9 cellular contexts compared by ENCODE assay signal in genomic region chr6:148973809-148974208, GRCh38.
DNase-seq lines count a peak whose midpoint lies in the region; ATAC-seq and TF ChIP-seq lines count a peak whose summit lies in the region.
"Had no signal": no experiment of that assay in that cellular context is flagged by ENCODE, and none has a peak within 500 bp of the region (broad histone marks: within the 10 kb centered on the region; RNA-seq: fewer than 3 reads in every experiment).

No MANE protein-coding gene starts in this region.

- H3K27me3 ChIP-seq in IMR-90 (ENCODE audit: control insufficient read depth, insufficient read depth, low read length), result no peaks in the 10 kb centered on the region
- no peaks in the 10 kb centered on the region for H3K27me3 ChIP-seq in adipocyte (replicated peaks; ENCODE audit: control insufficient read depth, insufficient read depth, low read length)
- no peaks in the 10 kb centered on the region for H3K27me3 ChIP-seq in spleen (replicated peaks in 1 of 7)

- H3K4me1 ChIP-seq in IMR-90 (ENCODE audit: control insufficient read depth, insufficient read depth, low read length) (peaks cover 19% of the 10 kb centered on the region), adipocyte (ENCODE audit: control insufficient read depth, insufficient read depth, low read length) (peaks cover 30% of the 10 kb centered on the region), spleen (peaks cover 0 to 8% (median 0%) of the 10 kb centered on the region in 6 donors)

- no peak overlapping the region for H3K14ac ChIP-seq in IMR-90 (replicated peaks; ENCODE audit: low read depth, low read length)

- no peak overlapping the region for H3K4me3 Mint-ChIP-seq in effector memory CD8-positive, alpha-beta T cell
- no peak overlapping the region for H3K4me3 Mint-ChIP-seq in CD14-positive monocyte
- H3K4me3 Mint-ChIP-seq: stimulated activated effector memory CD8-positive, alpha-beta T cell treated with anti-CD3 and anti-CD28 coated beads, Interleukin-12 subunit alpha, Interleukin-12 subunit beta, amount 100 ng/mL, for 72 hours had no signal

- peaks cover 6 to 10% of the 10 kb centered on the region in 2 donors for H3K4me1 Mint-ChIP-seq in effector memory CD8-positive, alpha-beta T cell (ENCODE audit: low read depth in 2 of 2)
- peaks cover 4% of the 10 kb centered on the region for H3K4me1 Mint-ChIP-seq in CD14-positive monocyte

- H2BK120ac ChIP-seq in IMR-90 (ENCODE audit: low read depth, low read length), result no peak overlapping the region

- H2AK9ac ChIP-seq in IMR-90 (replicated peaks; ENCODE audit: low read depth, low read length, poor library complexity), result no peak overlapping the region

- H3K9me3 ChIP-seq in IMR-90 (ENCODE audit: control insufficient read depth, insufficient read depth, low read length) (no peaks in the 10 kb centered on the region), adipocyte (ENCODE audit: control insufficient read depth, low read length) (no peaks in the 10 kb centered on the region), spleen (no peaks in the 10 kb centered on the region)

- H3K79me1 ChIP-seq in IMR-90 (ENCODE audit: low read depth in 1 of 2, low read length in 2 of 2), result no peaks in the 10 kb centered on the region

- H2AK5ac ChIP-seq in IMR-90 (ENCODE audit: low read depth, low read length), result no peak overlapping the region

- in situ Hi-C loops in IMR-90 (cut with MboI; ENCODE audit: low sequenced_read_pairs), result no loop called here

- no peak overlapping the region for H4K5ac ChIP-seq in IMR-90 (ENCODE audit: low read depth, low read length)

- dilution Hi-C loops in IMR-90 (cut with HindIII; ENCODE audit: low sequenced_read_pairs, unreplicated experiment), result no loop called here

- no peak overlapping the region for H4K91ac ChIP-seq in IMR-90 (ENCODE audit: insufficient read depth, low read depth, low read length)

- TF ChIP-seq RAD21 in IMR-90 (IDR thresholded peaks at IDR 0.05; ENCODE audit: low read length), result peak; percentile 77

- H3K9me1 ChIP-seq in IMR-90 (ENCODE audit: insufficient read depth, low read length), result peaks cover 16% of the 10 kb centered on the region

- no CpG with 5 or more reads among the region's 3 CpGs for WGBS in IMR-90 (ENCODE audit: extremely low coverage in 2 of 2, insufficient read length in 1 of 2), 2 experiments
- WGBS in spleen, 5 donors, result 67 to 79% (median 74%) methylated on average over 3 of the region's 3 CpGs

- POLR2A ChIA-PET in IMR-90 (lab: Charles Lee; ENCODE audit: unreplicated experiment), result no interaction called here

- CTCF ChIA-PET in IMR-90 (lab: Yijun Ruan, JAX), result interaction anchor here (0.8 to 1.4 kb wide), 3 partner anchors 16 to 396 kb away, joined by 3 to 8 read pairs (median 3); no protein-coding TSS in a partner anchor

- no peak overlapping the region for H2BK15ac ChIP-seq in IMR-90 (ENCODE audit: low read depth, low read length)

- no peak overlapping the region for H3K27ac Mint-ChIP-seq in effector memory CD8-positive, alpha-beta T cell
- no peak overlapping the region for H3K27ac Mint-ChIP-seq in CD14-positive monocyte
- H3K27ac Mint-ChIP-seq: stimulated activated effector memory CD8-positive, alpha-beta T cell treated with anti-CD3 and anti-CD28 coated beads, Interleukin-12 subunit alpha, Interleukin-12 subunit beta, amount 100 ng/mL, for 72 hours had no signal

- DNase-seq in Ammon's horn (ENCODE audit: low spot score) (peak; percentile 67), IMR-90 (peak; percentile 66), adipocyte (ENCODE audit: low read depth) (peak; percentile 64), left kidney (ENCODE audit: low read depth, low spot score) (peak; percentile 70), spleen (no peak), CD14-positive monocyte (ENCODE audit: low spot score) (no peak)
- no peak for DNase-seq in effector memory CD8-positive, alpha-beta T cell

- H3K4me3 ChIP-seq in IMR-90 (ENCODE audit: insufficient read depth, low read depth, low read length), result no peak overlapping the region
- H3K4me3 ChIP-seq in adipocyte (ENCODE audit: low read length), result no peak overlapping the region
- H3K4me3 ChIP-seq in spleen, result no peak overlapping the region

- H3K18ac ChIP-seq in IMR-90 (ENCODE audit: low read depth, low read length), result no peak overlapping the region

- H4K8ac ChIP-seq in IMR-90 (ENCODE audit: low read depth in 2 of 2, low read length in 2 of 2), result no peak overlapping the region

- no peaks in the 10 kb centered on the region for H3K36me3 ChIP-seq in IMR-90 (ENCODE audit: control insufficient read depth, insufficient read depth, low read length)
- no peaks in the 10 kb centered on the region for H3K36me3 ChIP-seq in adipocyte (ENCODE audit: control insufficient read depth, insufficient read depth, low read length, severe bottlenecking)
- H3K36me3 ChIP-seq in spleen, result peaks cover 0 to 16% (median 0%) of the 10 kb centered on the region in 6 donors

- no peak overlapping the region for H2BK20ac ChIP-seq in IMR-90 (ENCODE audit: low read depth, low read length)

- H3K27ac ChIP-seq in IMR-90 (ENCODE audit: insufficient read depth, low read length) (no peak overlapping the region), spleen (no peak overlapping the region)

- H4K20me1 ChIP-seq in IMR-90 (ENCODE audit: insufficient read depth, low read length), result no peaks in the 10 kb centered on the region; the same call in 1 of the 2 replicates

- no peak overlapping the region for H2BK5ac ChIP-seq in IMR-90 (ENCODE audit: low read depth, low read length, poor library complexity, severe bottlenecking)

- H3K27me3 Mint-ChIP-seq in effector memory CD8-positive, alpha-beta T cell, result no peaks in the 10 kb centered on the region
- peaks cover 14 to 18% (median 17%) of the 10 kb centered on the region in 3 donors for H3K27me3 Mint-ChIP-seq in CD14-positive monocyte (ENCODE audit: low read depth in 3 of 3)

- no peaks in the 10 kb centered on the region for H3K9me3 Mint-ChIP-seq in effector memory CD8-positive, alpha-beta T cell
- H3K9me3 Mint-ChIP-seq in CD14-positive monocyte, result peaks cover 0 to 3% (median 0%) of the 10 kb centered on the region in 7 donors
- H3K9me3 Mint-ChIP-seq: stimulated activated effector memory CD8-positive, alpha-beta T cell treated with anti-CD3 and anti-CD28 coated beads, Interleukin-12 subunit alpha, Interleukin-12 subunit beta, amount 100 ng/mL, for 72 hours had no signal

- H3K4me2 ChIP-seq in IMR-90 (ENCODE audit: low read depth, low read length), result no peak overlapping the region

- TF ChIP-seq POLR2A in IMR-90 (IDR thresholded peaks at IDR 0.05; ENCODE audit: low read depth, low read length) (no peak), spleen (IDR thresholded peaks at IDR 0.05) (no peak)

- ATAC-seq in IMR-90 (ENCODE audit: low read depth) (peak; percentile 50), HG03521 (IDR thresholded peaks at IDR 0.05; ENCODE audit: unreplicated experiment) (no peak)
- no peak for ATAC-seq in effector memory CD8-positive, alpha-beta T cell (replicated peaks)
- ATAC-seq: stimulated activated effector memory CD8-positive, alpha-beta T cell treated with anti-CD3 and anti-CD28 coated beads, Interleukin-12 subunit alpha, Interleukin-12 subunit beta, amount 100 ng/mL, for 72 hours had no signal

- H3K9ac ChIP-seq in IMR-90 (ENCODE audit: low read depth, low read length), result no peak overlapping the region
- no peak overlapping the region for H3K9ac ChIP-seq in adipocyte (ENCODE audit: low read length)

- H3K36me3 Mint-ChIP-seq in effector memory CD8-positive, alpha-beta T cell (ENCODE audit: insufficient read depth), result no peaks in the 10 kb centered on the region
- H3K36me3 Mint-ChIP-seq in CD14-positive monocyte, result no peaks in the 10 kb centered on the region
- H3K36me3 Mint-ChIP-seq: stimulated activated effector memory CD8-positive, alpha-beta T cell treated with anti-CD3 and anti-CD28 coated beads, Interleukin-12 subunit alpha, Interleukin-12 subunit beta, amount 100 ng/mL, for 72 hours had no signal

- no peak overlapping the region for H3K23ac ChIP-seq in IMR-90 (ENCODE audit: low read depth, low read length)

- no peak overlapping the region for H3K56ac ChIP-seq in IMR-90 (ENCODE audit: extremely low read depth, insufficient read depth, low read length)

- intact Hi-C loops in IMR-90 (cut with micrococcal nuclease) (loop anchor here (5.0 kb wide), 2 partner anchors 38 to 397 kb away; no protein-coding TSS in a partner anchor), spleen (cut with DNase I; ENCODE audit: low total_unique reads) (no loop called here), CD14-positive monocyte (cut with micrococcal nuclease) (no loop called here)

- no TSS peak for BruUV-seq in IMR-90 (replicated peaks; lab: Mats Ljungman, UMichigan)

- H3K4ac ChIP-seq in IMR-90 (ENCODE audit: low read depth, low read length), result no peak overlapping the region

- peak; percentile 71 for TF ChIP-seq CTCF in IMR-90 (conservative IDR thresholded peaks at IDR 0.05; ENCODE audit: low read depth, low read length)
- peak in 1 of 11 experiments; percentile 9 for TF ChIP-seq CTCF in spleen (IDR thresholded peaks at IDR 0.05 in 8 of 11, conservative IDR thresholded peaks at IDR 0.05 in 3 of 11)
- TF ChIP-seq CTCF in CD14-positive monocyte (IDR thresholded peaks at IDR 0.05), result no peak

- H2AFZ ChIP-seq in IMR-90 (replicated peaks; ENCODE audit: low read length, poor library complexity), result no peak overlapping the region

TF ChIP-seq in IMR-90, 13 proteins besides CTCF, POLR2A, EP300 and RAD21:
- TF ChIP-seq FOS (IDR thresholded peaks at IDR 0.05; ENCODE audit: low read depth, low read length) (no peak), BHLHE40 (IDR thresholded peaks at IDR 0.05; ENCODE audit: low read depth, low read length) (no peak), SMC3 (IDR thresholded peaks at IDR 0.05; ENCODE audit: low read depth, low read length) (peak; percentile 60), CEBPB (IDR thresholded peaks at IDR 0.05; ENCODE audit: low read depth, low read length) (no peak), RCOR1 (IDR thresholded peaks at IDR 0.05; ENCODE audit: insufficient replicate concordance, low read length) (no peak), NFE2L2 (IDR thresholded peaks at IDR 0.05; ENCODE audit: low read depth, low read length) (no peak), ELK1 (IDR thresholded peaks at IDR 0.05; ENCODE audit: borderline replicate concordance, low read depth, low read length) (no peak), MXI1 (IDR thresholded peaks at IDR 0.05; ENCODE audit: borderline replicate concordance, low read depth, low read length) (no peak)

Comparison
In these comparisons a context has a peak if more than half of its experiments do, and no peak if none do; other contexts are left out.
1. DNase-seq: peak in Ammon's horn (single experiment), IMR-90 (single experiment), adipocyte (single experiment) and left kidney (single experiment); none in spleen (single experiment), effector memory CD8-positive, alpha-beta T cell (0 of 3) and CD14-positive monocyte (single experiment).